In the genomic region with DNA sequence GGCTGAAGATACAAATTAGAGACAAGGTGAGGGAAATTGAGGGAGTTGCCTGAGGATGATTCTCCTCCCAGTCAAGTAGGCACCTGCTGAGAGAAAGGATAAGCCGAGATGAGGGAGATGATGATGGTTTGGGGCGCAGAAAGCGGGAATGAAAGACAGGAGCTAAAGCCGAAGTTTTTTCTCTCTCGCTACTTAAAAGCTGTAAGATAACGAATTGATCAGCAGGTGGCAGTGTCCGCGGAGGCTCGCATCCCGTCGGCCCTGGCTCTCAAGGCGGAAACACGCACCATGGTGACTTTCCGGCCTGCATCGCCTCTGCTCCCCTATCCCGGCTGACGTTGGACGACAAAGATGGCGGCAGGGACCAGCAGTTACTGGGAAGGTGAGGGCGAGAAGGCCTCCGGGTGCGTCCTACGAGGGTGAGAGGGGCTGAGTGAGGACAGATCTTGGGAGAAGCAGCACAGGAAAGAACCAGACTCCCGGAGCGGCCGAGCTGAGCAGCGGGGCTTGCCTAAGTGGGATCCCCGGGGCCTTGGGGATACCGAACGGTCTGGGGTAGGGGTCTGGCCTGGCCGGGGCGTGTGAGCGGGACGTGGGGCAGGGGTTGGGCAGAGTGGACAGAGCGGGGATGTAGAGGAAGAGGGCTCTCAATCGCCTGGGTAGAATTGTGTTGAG, we compare ENCODE assay signal across 1 cellular context.
TF ChIP-seq lines count a peak whose summit lies in the region.

Gene GOSR1, plus strand, starts transcription at position 326 of the 675 bp plus-strand sequence. Its CDS starts 26 bp downstream, at position 352.

TF ChIP-seq in GM12878, 131 proteins besides CTCF, POLR2A, EP300 and RAD21 (continued from another document):
- TF ChIP-seq, protein P1, sequence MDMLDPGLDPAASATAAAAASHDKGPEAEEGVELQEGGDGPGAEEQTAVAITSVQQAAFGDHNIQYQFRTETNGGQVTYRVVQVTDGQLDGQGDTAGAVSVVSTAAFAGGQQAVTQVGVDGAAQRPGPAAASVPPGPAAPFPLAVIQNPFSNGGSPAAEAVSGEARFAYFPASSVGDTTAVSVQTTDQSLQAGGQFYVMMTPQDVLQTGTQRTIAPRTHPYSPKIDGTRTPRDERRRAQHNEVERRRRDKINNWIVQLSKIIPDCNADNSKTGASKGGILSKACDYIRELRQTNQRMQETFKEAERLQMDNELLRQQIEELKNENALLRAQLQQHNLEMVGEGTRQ (IDR thresholded peaks at IDR 0.05; ENCODE audit: borderline replicate concordance, low read depth, low read length), result no peak
- TF ChIP-seq ZNF207 (IDR thresholded peaks at IDR 0.05; ENCODE audit: borderline replicate concordance) (0 out of 2 replicates have a peak, but pooled peaks have one; percentile 80), BCL11A (IDR thresholded peaks at IDR 0.05; ENCODE audit: low read depth, low read length) (no peak), TAF1 (IDR thresholded peaks at IDR 0.05; ENCODE audit: borderline replicate concordance, low read depth, low read length) (peak; percentile 97), PAX5 (IDR thresholded peaks at IDR 0.05; ENCODE audit: borderline replicate concordance, low read depth, low read length) (peak; percentile 68), IKZF1 (conservative IDR thresholded peaks at IDR 0.05) (peak; percentile 76), LARP7 (IDR thresholded peaks at IDR 0.05) (peak; percentile 53; the same call in 1 of the 2 replicates), SUZ12 (IDR thresholded peaks at IDR 0.05; ENCODE audit: unreplicated experiment) (no peak), POU2F2 (IDR thresholded peaks at IDR 0.05; ENCODE audit: borderline replicate concordance, low read depth, low read length) (peak; percentile 89; the same call in 2 of the 3 replicates), ASH2L (IDR thresholded peaks at IDR 0.05; ENCODE audit: borderline replicate concordance, low read depth) (peak; percentile 86; the same call in 1 of the 2 replicates), ZNF24 (IDR thresholded peaks at IDR 0.05) (0 out of 2 replicates have a peak, but pooled peaks have one; percentile 58), SIN3A (IDR thresholded peaks at IDR 0.05; ENCODE audit: low read depth, low read length) (peak; percentile 81; the same call in 1 of the 2 replicates), STAT3 (IDR thresholded peaks at IDR 0.05; ENCODE audit: low read depth, low read length) (peak; percentile 43; the same call in 1 of the 2 replicates), CBX3 (IDR thresholded peaks at IDR 0.05; ENCODE audit: borderline replicate concordance, low read depth) (no peak), GABPA (IDR thresholded peaks at IDR 0.05; ENCODE audit: low read depth) (peak; percentile 94), NBN (IDR thresholded peaks at IDR 0.05) (peak; percentile 85), HSF1 (IDR thresholded peaks at IDR 0.05; ENCODE audit: low read depth, low read length) (no peak), ATF7 (IDR thresholded peaks at IDR 0.05; ENCODE audit: low read depth) (peak; percentile 43; the same call in 1 of the 2 replicates), RB1 (IDR thresholded peaks at IDR 0.05; ENCODE audit: borderline replicate concordance) (peak; percentile 84; the same call in 1 of the 2 replicates), RBBP5 (conservative IDR thresholded peaks at IDR 0.05) (no peak), ZNF384 (IDR thresholded peaks at IDR 0.05; ENCODE audit: borderline replicate concordance, low read depth, low read length) (peak; percentile 47; the same call in 1 of the 2 replicates), EGR1 (IDR thresholded peaks at IDR 0.05; ENCODE audit: borderline replicate concordance in 1 of 2, low read depth in 2 of 2, low read length in 2 of 2) (peak in 1 of 2 experiments; percentile 62; a peak in 2 of 3 replicates), NR2F1 (conservative IDR thresholded peaks at IDR 0.05) (0 out of 2 replicates have a peak, but pooled peaks have one; percentile 15), BHLHE40 (IDR thresholded peaks at IDR 0.05; ENCODE audit: borderline replicate concordance in 1 of 2, low read depth in 2 of 2, low read length in 1 of 2) (peak in 1 of 2 experiments; percentile 46; a peak in 2 of 4 replicates), PML (IDR thresholded peaks at IDR 0.05; ENCODE audit: low read length) (peak; percentile 76), ZNF217 (IDR thresholded peaks at IDR 0.05) (no peak), ZBTB4 (CRISPR knock-in tag; IDR thresholded peaks at IDR 0.05) (no peak), POLR2AphosphoS2 (IDR thresholded peaks at IDR 0.05; ENCODE audit: low read depth, low read length) (peak; percentile 89), IKZF2 (IDR thresholded peaks at IDR 0.05) (peak; percentile 40 to 60; a peak in 2 of 4 replicates), POLR2AphosphoS5 (IDR thresholded peaks at IDR 0.05; ENCODE audit: low read length) (peak; percentile 98), MXI1 (IDR thresholded peaks at IDR 0.05; ENCODE audit: low read depth, low read length) (peak; percentile 74), SP1 (IDR thresholded peaks at IDR 0.05; ENCODE audit: low read depth, low read length) (peak; percentile 34), SRF (IDR thresholded peaks at IDR 0.05; ENCODE audit: low read depth in 2 of 2, low read length in 2 of 2) (peak in 1 of 2 experiments; percentile 65; a peak in 1 of 4 replicates), HCFC1 (IDR thresholded peaks at IDR 0.05; ENCODE audit: low read length) (peak; percentile 69)
- TF ChIP-seq, protein P2, sequence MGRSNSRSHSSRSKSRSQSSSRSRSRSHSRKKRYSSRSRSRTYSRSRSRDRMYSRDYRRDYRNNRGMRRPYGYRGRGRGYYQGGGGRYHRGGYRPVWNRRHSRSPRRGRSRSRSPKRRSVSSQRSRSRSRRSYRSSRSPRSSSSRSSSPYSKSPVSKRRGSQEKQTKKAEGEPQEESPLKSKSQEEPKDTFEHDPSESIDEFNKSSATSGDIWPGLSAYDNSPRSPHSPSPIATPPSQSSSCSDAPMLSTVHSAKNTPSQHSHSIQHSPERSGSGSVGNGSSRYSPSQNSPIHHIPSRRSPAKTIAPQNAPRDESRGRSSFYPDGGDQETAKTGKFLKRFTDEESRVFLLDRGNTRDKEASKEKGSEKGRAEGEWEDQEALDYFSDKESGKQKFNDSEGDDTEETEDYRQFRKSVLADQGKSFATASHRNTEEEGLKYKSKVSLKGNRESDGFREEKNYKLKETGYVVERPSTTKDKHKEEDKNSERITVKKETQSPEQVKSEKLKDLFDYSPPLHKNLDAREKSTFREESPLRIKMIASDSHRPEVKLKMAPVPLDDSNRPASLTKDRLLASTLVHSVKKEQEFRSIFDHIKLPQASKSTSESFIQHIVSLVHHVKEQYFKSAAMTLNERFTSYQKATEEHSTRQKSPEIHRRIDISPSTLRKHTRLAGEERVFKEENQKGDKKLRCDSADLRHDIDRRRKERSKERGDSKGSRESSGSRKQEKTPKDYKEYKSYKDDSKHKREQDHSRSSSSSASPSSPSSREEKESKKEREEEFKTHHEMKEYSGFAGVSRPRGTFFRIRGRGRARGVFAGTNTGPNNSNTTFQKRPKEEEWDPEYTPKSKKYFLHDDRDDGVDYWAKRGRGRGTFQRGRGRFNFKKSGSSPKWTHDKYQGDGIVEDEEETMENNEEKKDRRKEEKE (IDR thresholded peaks at IDR 0.05), result no peak
- TF ChIP-seq, protein P3, sequence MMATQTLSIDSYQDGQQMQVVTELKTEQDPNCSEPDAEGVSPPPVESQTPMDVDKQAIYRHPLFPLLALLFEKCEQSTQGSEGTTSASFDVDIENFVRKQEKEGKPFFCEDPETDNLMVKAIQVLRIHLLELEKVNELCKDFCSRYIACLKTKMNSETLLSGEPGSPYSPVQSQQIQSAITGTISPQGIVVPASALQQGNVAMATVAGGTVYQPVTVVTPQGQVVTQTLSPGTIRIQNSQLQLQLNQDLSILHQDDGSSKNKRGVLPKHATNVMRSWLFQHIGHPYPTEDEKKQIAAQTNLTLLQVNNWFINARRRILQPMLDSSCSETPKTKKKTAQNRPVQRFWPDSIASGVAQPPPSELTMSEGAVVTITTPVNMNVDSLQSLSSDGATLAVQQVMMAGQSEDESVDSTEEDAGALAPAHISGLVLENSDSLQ (IDR thresholded peaks at IDR 0.05), result peak; percentile 63
- TF ChIP-seq, protein P4, sequence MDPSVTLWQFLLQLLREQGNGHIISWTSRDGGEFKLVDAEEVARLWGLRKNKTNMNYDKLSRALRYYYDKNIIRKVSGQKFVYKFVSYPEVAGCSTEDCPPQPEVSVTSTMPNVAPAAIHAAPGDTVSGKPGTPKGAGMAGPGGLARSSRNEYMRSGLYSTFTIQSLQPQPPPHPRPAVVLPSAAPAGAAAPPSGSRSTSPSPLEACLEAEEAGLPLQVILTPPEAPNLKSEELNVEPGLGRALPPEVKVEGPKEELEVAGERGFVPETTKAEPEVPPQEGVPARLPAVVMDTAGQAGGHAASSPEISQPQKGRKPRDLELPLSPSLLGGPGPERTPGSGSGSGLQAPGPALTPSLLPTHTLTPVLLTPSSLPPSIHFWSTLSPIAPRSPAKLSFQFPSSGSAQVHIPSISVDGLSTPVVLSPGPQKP (IDR thresholded peaks at IDR 0.05; ENCODE audit: low read depth, low read length), result peak; percentile 53; the same call in 1 of the 2 replicates
